In genomic region chr22:28977481-28977971, GRCh38 we compare ENCODE assay signal across 10 cellular contexts.
DNase-seq lines count a peak whose midpoint lies in the region; TF ChIP-seq lines count a peak whose summit lies in the region.
"Had no signal": no experiment of that assay in that cellular context is flagged by ENCODE, and none has a peak within 500 bp of the region (broad histone marks: within the 10 kb centered on the region; RNA-seq: fewer than 3 reads in every experiment).

No MANE protein-coding gene starts in this region.

- no peak overlapping the region for H2AFZ ChIP-seq in hepatocyte

- TF ChIP-seq CTCF in brain microvascular endothelial cell (IDR thresholded peaks at IDR 0.05; ENCODE audit: low read depth, low read length, missing control alignments) = no peak
- no peak for TF ChIP-seq CTCF in hepatocyte (IDR thresholded peaks at IDR 0.05; ENCODE audit: poor library complexity)

- peak overlapping the region; percentile 54 for H3K4me2 ChIP-seq in hepatocyte

- H3K27me3 ChIP-seq in brain microvascular endothelial cell (replicated peaks) (no peaks in the 10 kb centered on the region), hepatocyte (no peaks in the 10 kb centered on the region)

- in situ Hi-C loops in brain microvascular endothelial cell (cut with HindIII; ENCODE audit: low pct_ligation_motif_present, low sequenced_read_pairs) = no loop called here

- H3K4me3 ChIP-seq in brain microvascular endothelial cell (ENCODE audit: low read depth, low read length) = peak overlapping the region; percentile 31
- no peak overlapping the region for H3K4me3 ChIP-seq in hepatocyte
- peak overlapping the region; percentile 20 for H3K4me3 ChIP-seq in skeletal muscle cell (ENCODE audit: low read depth, low read length)

- DNase-seq in HCEC 1CT (peak; percentile 6), brain microvascular endothelial cell (peak; percentile 28), hepatocyte (ENCODE audit: low spot score) (no peak), skeletal muscle cell (ENCODE audit: low read depth) (no peak), SIG-M5 treated with dmso at 0.1 percent for 504 hours (lab: John Stamatoyannopoulos, UW; ENCODE audit: unreplicated experiment) (no peak), GDM1 (lab: John Stamatoyannopoulos, UW) (no peak), SK-N-DZ (ENCODE audit: low spot score) (no peak)
- DNase-seq in activated CD4-positive, CD25-positive, alpha-beta regulatory T cell (lab: John Stamatoyannopoulos, UW) = no peak
- DNase-seq: activated CD4-positive, alpha-beta T cell treated with anti-CD3 and anti-CD28 coated beads, Interleukin-2, amount 50 U/mL, for 4 hours; stimulated activated naive CD4-positive, alpha-beta T cell had no signal

- WGBS in hepatocyte (ENCODE audit: low lambda C conversion rate, missing lambda C conversion rate) = 41% methylated on average over 5 of the region's 5 CpGs

- H4K20me1 ChIP-seq in hepatocyte (ENCODE audit: insufficient read depth, poor library complexity, severe bottlenecking) = peaks cover 2% of the 10 kb centered on the region

- H3K9me3 ChIP-seq in hepatocyte (ENCODE audit: low read depth) = no peaks in the 10 kb centered on the region

- H3K27ac ChIP-seq in brain microvascular endothelial cell = peak overlapping the region; percentile 18
- peak overlapping the region; percentile 13 for H3K27ac ChIP-seq in hepatocyte

- no peaks in the 10 kb centered on the region for H3K9me2 ChIP-seq in hepatocyte (replicated peaks; ENCODE audit: insufficient read depth)

- no peaks in the 10 kb centered on the region for H3K36me3 ChIP-seq in brain microvascular endothelial cell (replicated peaks)
- no peaks in the 10 kb centered on the region for H3K36me3 ChIP-seq in hepatocyte (replicated peaks; ENCODE audit: insufficient read depth, low read depth)

- H3K4me1 ChIP-seq in hepatocyte (ENCODE audit: insufficient read depth) = peaks cover 22% of the 10 kb centered on the region

- H3K79me2 ChIP-seq in hepatocyte = peaks cover 73% of the 10 kb centered on the region

Comparison
In these comparisons a context has a peak if more than half of its experiments do, and no peak if none do; other contexts are left out.
1. DNase-seq: peak in HCEC 1CT (single experiment) and brain microvascular endothelial cell (single experiment); none in hepatocyte (single experiment), skeletal muscle cell (single experiment), SIG-M5 treated with dmso at 0.1 percent for 504 hours (single experiment), activated CD4-positive, CD25-positive, alpha-beta regulatory T cell (0 of 4), GDM1 (single experiment) and SK-N-DZ (single experiment).